In genomic region chr15:40776537-40777141, GRCh38 we compare ENCODE assay signal across 8 cellular contexts. TPM values are rescaled to one million over a fixed set of nuclear protein-coding genes. Genes with fewer than 3 reads are reported as not detected.
DNase-seq lines count a peak whose midpoint lies in the region; ATAC-seq and TF ChIP-seq lines count a peak whose summit lies in the region.

No MANE protein-coding gene starts in this region.

- no peak for TF ChIP-seq CTCF in C4-2B (conservative IDR thresholded peaks at IDR 0.05)
- no peak for TF ChIP-seq CTCF in brain (conservative IDR thresholded peaks at IDR 0.05)
- no peak for TF ChIP-seq CTCF in natural killer cell (IDR thresholded peaks at IDR 0.05)
- no peak for TF ChIP-seq CTCF in sigmoid colon (IDR thresholded peaks at IDR 0.05)

- H3K9me3 Mint-ChIP-seq in brain, result no peaks in the 10 kb centered on the region
- no peaks in the 10 kb centered on the region for H3K9me3 Mint-ChIP-seq in natural killer cell

- TF ChIP-seq POLR2A in sigmoid colon (IDR thresholded peaks at IDR 0.05), result no peak

- H3K27ac Mint-ChIP-seq in brain (peak overlapping the region in 3 of 5 experiments; percentile 20 to 41 (median 35)), natural killer cell (peak overlapping the region; percentile 86 to 97)

- intact Hi-C loops in natural killer cell (cut with micrococcal nuclease) (loop anchor here (1.0 to 5.0 kb wide), 4 partner anchors 11 to 184 kb away; partner anchors contain the start of genes KNL1 and RMDN3), sigmoid colon (cut with DNase I) (no loop called here)

- H3K4me3 ChIP-seq in sigmoid colon, result no peak overlapping the region

- H3K9me3 ChIP-seq in sigmoid colon, result no peaks in the 10 kb centered on the region

- DNase-seq in LHCN-M2 (ENCODE audit: low read depth), result peak; percentile 76
- DNase-seq in natural killer cell, result peak; percentile 74
- no peak for DNase-seq in sigmoid colon
- DNase-seq in NOMO-1 (lab: John Stamatoyannopoulos, UW; ENCODE audit: unreplicated experiment in 2 of 2), result no peak
- DNase-seq in NCI-H1417 (lab: John Stamatoyannopoulos, UW), result no peak
- DNase-seq in cerebellum (ENCODE audit: low spot score), result no peak

- H3K36me3 Mint-ChIP-seq in brain (peaks cover 40% of the 10 kb centered on the region), natural killer cell (peaks cover 6% of the 10 kb centered on the region)

- no peaks in the 10 kb centered on the region for H3K4me1 ChIP-seq in sigmoid colon

- WGBS in sigmoid colon, 2 donors, result 81 to 84% methylated on average over 11 of the region's 11 CpGs

- peak; percentile 97 to 99 (median 98) for ATAC-seq in natural killer cell

- peaks cover 34 to 85% (median 56%) of the 10 kb centered on the region in 4 donors for H3K36me3 ChIP-seq in sigmoid colon

- H3K27me3 ChIP-seq in sigmoid colon, result no peaks in the 10 kb centered on the region

- no peak overlapping the region for H3K4me3 Mint-ChIP-seq in brain
- H3K4me3 Mint-ChIP-seq in natural killer cell, result peak overlapping the region; percentile 82

- H3K4me1 Mint-ChIP-seq in brain (no peaks in the 10 kb centered on the region), natural killer cell (peaks cover 23 to 33% of the 10 kb centered on the region in 2 donors)

- H3K27ac ChIP-seq in C4-2B, result peak overlapping the region; percentile 72
- no peak overlapping the region for H3K27ac ChIP-seq in sigmoid colon

- H3K27me3 Mint-ChIP-seq in brain (no peaks in the 10 kb centered on the region), natural killer cell (ENCODE audit: low read depth in 2 of 2) (no peaks in the 10 kb centered on the region)

- no peak for TF ChIP-seq EP300 in sigmoid colon (IDR thresholded peaks at IDR 0.05)

RNA-seq across cellular contexts. Expression of gene C15orf62, which starts 6.9 kb away (rescaled TPM):
- total RNA-seq in LHCN-M2 (2014; rRNA removed), result not detected in 2 replicates
- polyA plus RNA-seq in LHCN-M2 (2012), result 0.46 TPM
- polyA plus RNA-seq in brain (ENCODE audit: insufficient read depth, low read depth, low replicate concordance), result 1.1 TPM
- 1 to 10 TPM in 1 of 3 donors, under 1 TPM in 2; 0.64 to 1.4 (median 0.80) TPM for total RNA-seq in natural killer cell
- total RNA-seq in sigmoid colon, result under 1 TPM in 3 of 4 donors, not detected in 1; 0.28 to 0.71 (median 0.66) TPM
- polyA plus RNA-seq in sigmoid colon, result 1 to 10 TPM in 1 of 3 donors, not detected in 2; 1.1 TPM
- total RNA-seq in cerebellum, result 0.27 TPM

RNA-seq across cellular contexts. Expression of gene GCHFR, which starts 12.8 kb away (rescaled TPM):
- total RNA-seq in LHCN-M2 (2014; rRNA removed) (4.2 and 4.7 TPM in 2 replicates), natural killer cell (10 to 100 TPM; 17.5 to 25.9 (median 25.9) TPM), sigmoid colon (10 to 100 TPM in 3 of 4 donors, 1 to 10 TPM in 1; 2.2 to 27.8 (median 15.8) TPM), cerebellum (3.4 TPM)
- polyA plus RNA-seq in LHCN-M2 (2012), result 5.9 TPM
- polyA plus RNA-seq in brain (ENCODE audit: insufficient read depth, low read depth, low replicate concordance) (47.2 TPM), sigmoid colon (10 to 100 TPM; 45.0 to 71.7 (median 54.6) TPM)

RNA-seq across cellular contexts. Expression of gene RMDN3, which starts 21.6 kb away (rescaled TPM):
- total RNA-seq in LHCN-M2 (2014; rRNA removed), result 16.1 and 16.7 TPM in 2 replicates
- polyA plus RNA-seq in LHCN-M2 (2012), result 21.4 TPM
- polyA plus RNA-seq in brain (ENCODE audit: insufficient read depth, low read depth, low replicate concordance), result 36.6 TPM
- total RNA-seq in natural killer cell, result 10 to 100 TPM; 52.8 to 82.3 (median 72.0) TPM
- 10 to 100 TPM; 20.8 to 26.4 (median 22.4) TPM for total RNA-seq in sigmoid colon
- polyA plus RNA-seq in sigmoid colon, result 10 to 100 TPM in 1 of 3 donors, 1 to 10 TPM in 2; 7.9 to 32.7 (median 9.6) TPM
- total RNA-seq in cerebellum, result 15.4 TPM

RNA-seq across cellular contexts. Expression of gene ZFYVE19, which starts 30.2 kb away (rescaled TPM):
- total RNA-seq in LHCN-M2 (2014; rRNA removed) (30.1 and 46.4 TPM in 2 replicates), natural killer cell (10 to 100 TPM; 16.4 to 19.7 (median 18.5) TPM), sigmoid colon (10 to 100 TPM; 17.5 to 49.6 (median 29.9) TPM), cerebellum (15.4 TPM)
- polyA plus RNA-seq in LHCN-M2 (2012), result 20.3 TPM
- polyA plus RNA-seq in brain (ENCODE audit: insufficient read depth, low read depth, low replicate concordance) (55.0 TPM), sigmoid colon (10 to 100 TPM; 14.4 to 32.4 (median 28.7) TPM)

RNA-seq across cellular contexts. Expression of gene DNAJC17, which starts 30.6 kb away (rescaled TPM):
- total RNA-seq in LHCN-M2 (2014; rRNA removed), result 37.0 and 44.4 TPM in 2 replicates
- 44.5 TPM for polyA plus RNA-seq in LHCN-M2 (2012)
- 45.6 TPM for polyA plus RNA-seq in brain (ENCODE audit: insufficient read depth, low read depth, low replicate concordance)
- 10 to 100 TPM; 36.2 to 64.9 (median 50.0) TPM for total RNA-seq in natural killer cell
- 10 to 100 TPM in 2 of 4 donors, 1 to 10 TPM in 2; 9.1 to 25.8 (median 12.8) TPM for total RNA-seq in sigmoid colon
- polyA plus RNA-seq in sigmoid colon, result 10 to 100 TPM; 46.5 to 56.4 (median 46.8) TPM
- 15.3 TPM for total RNA-seq in cerebellum

Comparison
In these comparisons a context has a peak if more than half of its experiments do, and no peak if none do; other contexts are left out.
1. DNase-seq: peak in LHCN-M2 (single experiment) and natural killer cell (single experiment); none in sigmoid colon (single experiment), NOMO-1 (0 of 2), NCI-H1417 (0 of 3) and cerebellum (single experiment).